7 cellular contexts compared by ENCODE assay signal in the genomic region with DNA sequence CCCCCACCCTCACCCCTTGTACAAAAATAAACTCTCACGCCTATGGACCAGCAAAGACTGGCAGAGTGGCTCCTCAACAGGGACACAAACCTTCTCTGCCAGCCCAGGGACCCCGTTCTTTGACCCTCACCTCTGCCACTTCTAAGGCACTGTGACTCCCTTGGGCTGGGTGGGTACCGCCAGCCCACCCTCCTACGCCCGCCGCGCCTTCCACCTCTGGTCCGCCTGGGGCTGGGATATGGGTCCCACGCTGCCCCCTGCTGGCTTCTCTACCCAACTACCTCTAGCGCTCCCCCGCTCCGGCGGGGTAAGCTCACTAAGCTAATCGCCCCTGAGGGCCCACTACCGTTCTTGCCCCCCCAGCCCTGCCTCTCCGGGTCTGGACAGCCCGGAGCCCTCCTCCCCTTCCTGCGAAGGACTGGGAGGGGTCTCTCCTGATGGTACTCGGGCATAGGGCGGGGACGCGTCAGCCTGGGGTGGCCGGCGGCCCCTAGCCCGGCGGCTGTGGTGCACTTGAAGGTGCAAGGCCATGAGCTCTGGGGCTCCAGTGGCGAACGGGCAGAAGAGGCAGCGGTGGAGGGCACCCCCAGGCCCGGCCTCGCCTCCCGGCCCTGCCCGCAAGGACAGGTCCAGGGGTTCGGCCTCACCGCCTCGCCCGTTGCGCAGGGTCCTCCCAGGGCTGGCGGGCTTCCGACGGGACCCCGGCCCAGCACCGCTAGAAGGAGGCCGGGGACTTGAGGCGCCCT. TPM values are rescaled to one million over a fixed set of nuclear protein-coding genes. Genes with fewer than 3 reads are reported as not detected.
A peak's percentile ranks its signal among the peaks of the same experiment; 100 is the strongest.
DNase-seq lines count a peak whose midpoint lies in the region; ATAC-seq and TF ChIP-seq lines count a peak whose summit lies in the region.

No MANE protein-coding gene starts in this region.

- CTCF ChIA-PET in Panc1 (lab: Charles Lee), result interaction anchor here (0.8 to 1.3 kb wide), 2 partner anchors 14 to 76 kb away, joined by 3 to 6 read pairs; no protein-coding TSS in a partner anchor

- H3K4me3 ChIP-seq in Panc1 (ENCODE audit: low read depth in 2 of 2, low read length in 2 of 2) (no peak overlapping the region), epithelial cell of esophagus (ENCODE audit: low read length) (no peak overlapping the region), sigmoid colon (no peak overlapping the region)

- in situ Hi-C loops in Panc1 (cut with HindIII; ENCODE audit: low pct_unique_long_range_greater_than_20kb, low sequenced_read_pairs), result no loop called here

- POLR2A ChIA-PET in Panc1 (lab: Charles Lee), result no interaction called here

- TF ChIP-seq POLR2A in sigmoid colon (IDR thresholded peaks at IDR 0.05), result no peak

- DNase-seq in Panc1 (ENCODE audit: low read depth, low spot score), result no peak
- DNase-seq in epithelial cell of esophagus (ENCODE audit: low read depth), result no peak
- DNase-seq in sigmoid colon, result no peak
- no peak for DNase-seq in stimulated activated naive B cell treated with anti-CD40 and anti-IgM and Interleukin-4, amounts not matched to agents 10 μg/mL and 1 μg/mL and 100 μg/mL, for 72 hours
- no peak for DNase-seq in foreskin melanocyte

- TF ChIP-seq EP300 in sigmoid colon (IDR thresholded peaks at IDR 0.05), result no peak

- peaks cover 3 to 6% of the 10 kb centered on the region in 2 donors for H3K36me3 Mint-ChIP-seq in stimulated activated naive B cell treated with anti-CD40 and anti-IgM and Interleukin-4, amounts not matched to agents 10 μg/mL and 1 μg/mL and 100 μg/mL, for 72 hours

- no TSS peak for BruUV-seq in Panc1 (replicated peaks; lab: Mats Ljungman, UMichigan)

- no peaks in the 10 kb centered on the region for H3K9me3 Mint-ChIP-seq in stimulated activated naive B cell treated with anti-CD40 and anti-IgM and Interleukin-4, amounts not matched to agents 10 μg/mL and 1 μg/mL and 100 μg/mL, for 72 hours

- H3K36me3 ChIP-seq in Panc1 (ENCODE audit: control insufficient read depth, insufficient read depth, low read length) (no peaks in the 10 kb centered on the region), sigmoid colon (peaks cover 0 to 69% (median 31%) of the 10 kb centered on the region in 4 donors)

- H3K27me3 ChIP-seq in Panc1 (ENCODE audit: control insufficient read depth, insufficient read depth, low read length) (no peaks in the 10 kb centered on the region), sigmoid colon (no peaks in the 10 kb centered on the region)

- TF ChIP-seq CTCF in GM12873 (IDR thresholded peaks at IDR 0.05; ENCODE audit: insufficient read depth, low read depth, low read length, missing control alignments) (peak; percentile 50), Panc1 (IDR thresholded peaks at IDR 0.05) (peak; percentile 70), epithelial cell of esophagus (IDR thresholded peaks at IDR 0.05; ENCODE audit: insufficient read depth, low read depth, low read length, missing control alignments) (peak; percentile 42), sigmoid colon (IDR thresholded peaks at IDR 0.05) (peak; percentile 46 to 64 (median 53))

- H3K4me3 Mint-ChIP-seq in stimulated activated naive B cell treated with anti-CD40 and anti-IgM and Interleukin-4, amounts not matched to agents 10 μg/mL and 1 μg/mL and 100 μg/mL, for 72 hours, result no peak overlapping the region

- H3K4me1 ChIP-seq in Panc1 (ENCODE audit: control insufficient read depth, insufficient read depth, low read length) (no peaks in the 10 kb centered on the region; the same call in 1 of the 2 replicates), sigmoid colon (peaks cover 0 to 40% (median 34%) of the 10 kb centered on the region in 4 donors)

- no peak for ATAC-seq in Panc1
- no peak for ATAC-seq in stimulated activated naive B cell treated with anti-CD40 and anti-IgM and Interleukin-4, amounts not matched to agents 10 μg/mL and 1 μg/mL and 100 μg/mL, for 72 hours (replicated peaks)
- ATAC-seq in GM18519 (IDR thresholded peaks at IDR 0.05; ENCODE audit: low FRiP score, unreplicated experiment), result no peak

- intact Hi-C loops in Panc1 (cut with micrococcal nuclease; ENCODE audit: unreplicated experiment), result no loop called here
- intact Hi-C loops in sigmoid colon (cut with DNase I), result loop anchor here (10.0 kb wide), 2 partner anchors 476 to 756 kb away; partner anchors contain the start of gene CCNB1IP1

- no peak overlapping the region for H3K27ac Mint-ChIP-seq in stimulated activated naive B cell treated with anti-CD40 and anti-IgM and Interleukin-4, amounts not matched to agents 10 μg/mL and 1 μg/mL and 100 μg/mL, for 72 hours

- H3K9me3 ChIP-seq in Panc1 (ENCODE audit: control insufficient read depth, insufficient read depth, low read depth, low read length), result no peaks in the 10 kb centered on the region
- H3K9me3 ChIP-seq in sigmoid colon, result no peaks in the 10 kb centered on the region

- H3K4me1 Mint-ChIP-seq in stimulated activated naive B cell treated with anti-CD40 and anti-IgM and Interleukin-4, amounts not matched to agents 10 μg/mL and 1 μg/mL and 100 μg/mL, for 72 hours, result peaks cover 17 to 28% of the 10 kb centered on the region in 2 donors

- WGBS in sigmoid colon, 2 donors, result 81 to 91% methylated on average over 45 of the region's 45 CpGs

- H3K27me3 Mint-ChIP-seq in stimulated activated naive B cell treated with anti-CD40 and anti-IgM and Interleukin-4, amounts not matched to agents 10 μg/mL and 1 μg/mL and 100 μg/mL, for 72 hours, result no peaks in the 10 kb centered on the region

- H3K27ac ChIP-seq in Panc1 (ENCODE audit: low read length) (no peak overlapping the region), sigmoid colon (peak overlapping the region; percentile 9 to 53 (median 25))

RNA-seq across cellular contexts. Expression of gene ZNF219, which starts 8.1 kb away (rescaled TPM):
- total RNA-seq in Panc1 (2021; ENCODE audit: unreplicated experiment) (19.9 TPM), sigmoid colon (10 to 100 TPM; 38.2 to 89.7 (median 65.0) TPM)
- 21.1 TPM for polyA plus RNA-seq in Panc1 (2012; ENCODE audit: insufficient read length)
- 10 to 100 TPM; 27.6 to 52.9 (median 29.4) TPM for polyA plus RNA-seq in sigmoid colon

RNA-seq across cellular contexts. Expression of gene TMEM253, which starts 10.5 kb away (rescaled TPM):
- total RNA-seq in Panc1 (2021; ENCODE audit: unreplicated experiment), result 0.33 TPM
- 0.76 TPM for polyA plus RNA-seq in Panc1 (2012; ENCODE audit: insufficient read length)
- total RNA-seq in sigmoid colon, result 1 to 10 TPM in 1 of 4 donors, not detected in 3; 1.1 TPM
- polyA plus RNA-seq in sigmoid colon, result 10 to 100 TPM; 14.1 to 28.4 (median 14.4) TPM

RNA-seq across cellular contexts. Expression of gene ARHGEF40, which starts 20.3 kb away (rescaled TPM):
- total RNA-seq in Panc1 (2021; ENCODE audit: unreplicated experiment), result 11.1 TPM
- 8.2 TPM for polyA plus RNA-seq in Panc1 (2012; ENCODE audit: insufficient read length)
- total RNA-seq in sigmoid colon, result 10 to 100 TPM; 15.0 to 48.5 (median 17.4) TPM
- polyA plus RNA-seq in sigmoid colon, result 10 to 100 TPM; 12.5 to 26.5 (median 18.0) TPM

RNA-seq across cellular contexts. Expression of gene RNASE8, which starts 32.7 kb away (rescaled TPM):
- not detected for total RNA-seq in Panc1 (2021; ENCODE audit: unreplicated experiment)
- not detected for polyA plus RNA-seq in Panc1 (2012; ENCODE audit: insufficient read length)
- not detected for total RNA-seq in sigmoid colon
- polyA plus RNA-seq in sigmoid colon, result not detected

RNA-seq across cellular contexts. Expression of gene RNASE7, which starts 48.2 kb away (rescaled TPM):
- total RNA-seq in Panc1 (2021; ENCODE audit: unreplicated experiment), result not detected
- polyA plus RNA-seq in Panc1 (2012; ENCODE audit: insufficient read length), result not detected
- not detected for total RNA-seq in sigmoid colon
- under 1 TPM in 1 of 3 donors, not detected in 2; 0.10 TPM for polyA plus RNA-seq in sigmoid colon
